2 cellular contexts compared by ENCODE assay signal in genomic region chr1:207454046-207454964, GRCh38.
TF ChIP-seq lines count a peak whose summit lies in the region.

Gene CR2, plus strand, starts transcription at chr1:207454328. Its CDS starts 91 bp downstream, at chr1:207454419.

TF ChIP-seq in Ishikawa, 13 proteins besides CTCF, POLR2A, EP300 and RAD21 (continued from another document):
- TF ChIP-seq, protein P1, sequence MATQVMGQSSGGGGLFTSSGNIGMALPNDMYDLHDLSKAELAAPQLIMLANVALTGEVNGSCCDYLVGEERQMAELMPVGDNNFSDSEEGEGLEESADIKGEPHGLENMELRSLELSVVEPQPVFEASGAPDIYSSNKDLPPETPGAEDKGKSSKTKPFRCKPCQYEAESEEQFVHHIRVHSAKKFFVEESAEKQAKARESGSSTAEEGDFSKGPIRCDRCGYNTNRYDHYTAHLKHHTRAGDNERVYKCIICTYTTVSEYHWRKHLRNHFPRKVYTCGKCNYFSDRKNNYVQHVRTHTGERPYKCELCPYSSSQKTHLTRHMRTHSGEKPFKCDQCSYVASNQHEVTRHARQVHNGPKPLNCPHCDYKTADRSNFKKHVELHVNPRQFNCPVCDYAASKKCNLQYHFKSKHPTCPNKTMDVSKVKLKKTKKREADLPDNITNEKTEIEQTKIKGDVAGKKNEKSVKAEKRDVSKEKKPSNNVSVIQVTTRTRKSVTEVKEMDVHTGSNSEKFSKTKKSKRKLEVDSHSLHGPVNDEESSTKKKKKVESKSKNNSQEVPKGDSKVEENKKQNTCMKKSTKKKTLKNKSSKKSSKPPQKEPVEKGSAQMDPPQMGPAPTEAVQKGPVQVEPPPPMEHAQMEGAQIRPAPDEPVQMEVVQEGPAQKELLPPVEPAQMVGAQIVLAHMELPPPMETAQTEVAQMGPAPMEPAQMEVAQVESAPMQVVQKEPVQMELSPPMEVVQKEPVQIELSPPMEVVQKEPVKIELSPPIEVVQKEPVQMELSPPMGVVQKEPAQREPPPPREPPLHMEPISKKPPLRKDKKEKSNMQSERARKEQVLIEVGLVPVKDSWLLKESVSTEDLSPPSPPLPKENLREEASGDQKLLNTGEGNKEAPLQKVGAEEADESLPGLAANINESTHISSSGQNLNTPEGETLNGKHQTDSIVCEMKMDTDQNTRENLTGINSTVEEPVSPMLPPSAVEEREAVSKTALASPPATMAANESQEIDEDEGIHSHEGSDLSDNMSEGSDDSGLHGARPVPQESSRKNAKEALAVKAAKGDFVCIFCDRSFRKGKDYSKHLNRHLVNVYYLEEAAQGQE (IDR thresholded peaks at IDR 0.05; ENCODE audit: low read depth) = no peak
- TF ChIP-seq NFIC (IDR thresholded peaks at IDR 0.05) = peak; percentile 17
- TF ChIP-seq ZBTB7A (IDR thresholded peaks at IDR 0.05; ENCODE audit: low read depth) = peak; percentile 92
- peak; percentile 94 for TF ChIP-seq MAX (IDR thresholded peaks at IDR 0.05)
- peak; percentile 55 for TF ChIP-seq TCF12 (IDR thresholded peaks at IDR 0.05; ENCODE audit: low read depth)

TF ChIP-seq in H1, 55 proteins besides CTCF, POLR2A, EP300 and RAD21 (continued from another document):
- no peak for TF ChIP-seq SRF (IDR thresholded peaks at IDR 0.05; ENCODE audit: low read depth, low read length)
- TF ChIP-seq GTF2F1 (IDR thresholded peaks at IDR 0.05; ENCODE audit: borderline replicate concordance, low read depth, low read length) = no peak
- no peak for TF ChIP-seq SIRT6 (IDR thresholded peaks at IDR 0.05; ENCODE audit: low read length)
- TF ChIP-seq, protein P2, sequence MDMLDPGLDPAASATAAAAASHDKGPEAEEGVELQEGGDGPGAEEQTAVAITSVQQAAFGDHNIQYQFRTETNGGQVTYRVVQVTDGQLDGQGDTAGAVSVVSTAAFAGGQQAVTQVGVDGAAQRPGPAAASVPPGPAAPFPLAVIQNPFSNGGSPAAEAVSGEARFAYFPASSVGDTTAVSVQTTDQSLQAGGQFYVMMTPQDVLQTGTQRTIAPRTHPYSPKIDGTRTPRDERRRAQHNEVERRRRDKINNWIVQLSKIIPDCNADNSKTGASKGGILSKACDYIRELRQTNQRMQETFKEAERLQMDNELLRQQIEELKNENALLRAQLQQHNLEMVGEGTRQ (IDR thresholded peaks at IDR 0.05; ENCODE audit: low read length) = 0 out of 2 replicates have a peak, but pooled peaks have one; percentile 19
- peak; percentile 83 for TF ChIP-seq TCF12 (IDR thresholded peaks at IDR 0.05; ENCODE audit: low read depth, low read length)
- TF ChIP-seq JUND (IDR thresholded peaks at IDR 0.05; ENCODE audit: low read length) = no peak
- no peak for TF ChIP-seq JUN (IDR thresholded peaks at IDR 0.05; ENCODE audit: low read depth, low read length)
- TF ChIP-seq RNF2 (IDR thresholded peaks at IDR 0.05; ENCODE audit: borderline replicate concordance, low read depth, low read length, missing control alignments, poor library complexity, severe bottlenecking) = no peak
- no peak for TF ChIP-seq CBX5 (IDR thresholded peaks at IDR 0.05; ENCODE audit: low read depth, low read length)
- no peak for TF ChIP-seq FOSL1 (IDR thresholded peaks at IDR 0.05; ENCODE audit: insufficient read depth, low read depth, low read length)
- TF ChIP-seq SAP30 (IDR thresholded peaks at IDR 0.05; ENCODE audit: insufficient read depth, insufficient replicate concordance, low read length) = no peak
- no peak for TF ChIP-seq KDM5A (IDR thresholded peaks at IDR 0.05; ENCODE audit: low read length)
- no peak for TF ChIP-seq CHD2 (IDR thresholded peaks at IDR 0.05; ENCODE audit: low read length)
- no peak for TF ChIP-seq MAFK (IDR thresholded peaks at IDR 0.05; ENCODE audit: low read depth, low read length)
- TF ChIP-seq SUZ12 (IDR thresholded peaks at IDR 0.05; ENCODE audit: low read length) = no peak
- TF ChIP-seq MAX (IDR thresholded peaks at IDR 0.05) = peak; percentile 98
- no peak for TF ChIP-seq BRCA1 (IDR thresholded peaks at IDR 0.05; ENCODE audit: low read depth, low read length)
- no peak for TF ChIP-seq BCL11A (IDR thresholded peaks at IDR 0.05; ENCODE audit: low read depth in 2 of 2, low read length in 2 of 2)
- TF ChIP-seq, protein P3, sequence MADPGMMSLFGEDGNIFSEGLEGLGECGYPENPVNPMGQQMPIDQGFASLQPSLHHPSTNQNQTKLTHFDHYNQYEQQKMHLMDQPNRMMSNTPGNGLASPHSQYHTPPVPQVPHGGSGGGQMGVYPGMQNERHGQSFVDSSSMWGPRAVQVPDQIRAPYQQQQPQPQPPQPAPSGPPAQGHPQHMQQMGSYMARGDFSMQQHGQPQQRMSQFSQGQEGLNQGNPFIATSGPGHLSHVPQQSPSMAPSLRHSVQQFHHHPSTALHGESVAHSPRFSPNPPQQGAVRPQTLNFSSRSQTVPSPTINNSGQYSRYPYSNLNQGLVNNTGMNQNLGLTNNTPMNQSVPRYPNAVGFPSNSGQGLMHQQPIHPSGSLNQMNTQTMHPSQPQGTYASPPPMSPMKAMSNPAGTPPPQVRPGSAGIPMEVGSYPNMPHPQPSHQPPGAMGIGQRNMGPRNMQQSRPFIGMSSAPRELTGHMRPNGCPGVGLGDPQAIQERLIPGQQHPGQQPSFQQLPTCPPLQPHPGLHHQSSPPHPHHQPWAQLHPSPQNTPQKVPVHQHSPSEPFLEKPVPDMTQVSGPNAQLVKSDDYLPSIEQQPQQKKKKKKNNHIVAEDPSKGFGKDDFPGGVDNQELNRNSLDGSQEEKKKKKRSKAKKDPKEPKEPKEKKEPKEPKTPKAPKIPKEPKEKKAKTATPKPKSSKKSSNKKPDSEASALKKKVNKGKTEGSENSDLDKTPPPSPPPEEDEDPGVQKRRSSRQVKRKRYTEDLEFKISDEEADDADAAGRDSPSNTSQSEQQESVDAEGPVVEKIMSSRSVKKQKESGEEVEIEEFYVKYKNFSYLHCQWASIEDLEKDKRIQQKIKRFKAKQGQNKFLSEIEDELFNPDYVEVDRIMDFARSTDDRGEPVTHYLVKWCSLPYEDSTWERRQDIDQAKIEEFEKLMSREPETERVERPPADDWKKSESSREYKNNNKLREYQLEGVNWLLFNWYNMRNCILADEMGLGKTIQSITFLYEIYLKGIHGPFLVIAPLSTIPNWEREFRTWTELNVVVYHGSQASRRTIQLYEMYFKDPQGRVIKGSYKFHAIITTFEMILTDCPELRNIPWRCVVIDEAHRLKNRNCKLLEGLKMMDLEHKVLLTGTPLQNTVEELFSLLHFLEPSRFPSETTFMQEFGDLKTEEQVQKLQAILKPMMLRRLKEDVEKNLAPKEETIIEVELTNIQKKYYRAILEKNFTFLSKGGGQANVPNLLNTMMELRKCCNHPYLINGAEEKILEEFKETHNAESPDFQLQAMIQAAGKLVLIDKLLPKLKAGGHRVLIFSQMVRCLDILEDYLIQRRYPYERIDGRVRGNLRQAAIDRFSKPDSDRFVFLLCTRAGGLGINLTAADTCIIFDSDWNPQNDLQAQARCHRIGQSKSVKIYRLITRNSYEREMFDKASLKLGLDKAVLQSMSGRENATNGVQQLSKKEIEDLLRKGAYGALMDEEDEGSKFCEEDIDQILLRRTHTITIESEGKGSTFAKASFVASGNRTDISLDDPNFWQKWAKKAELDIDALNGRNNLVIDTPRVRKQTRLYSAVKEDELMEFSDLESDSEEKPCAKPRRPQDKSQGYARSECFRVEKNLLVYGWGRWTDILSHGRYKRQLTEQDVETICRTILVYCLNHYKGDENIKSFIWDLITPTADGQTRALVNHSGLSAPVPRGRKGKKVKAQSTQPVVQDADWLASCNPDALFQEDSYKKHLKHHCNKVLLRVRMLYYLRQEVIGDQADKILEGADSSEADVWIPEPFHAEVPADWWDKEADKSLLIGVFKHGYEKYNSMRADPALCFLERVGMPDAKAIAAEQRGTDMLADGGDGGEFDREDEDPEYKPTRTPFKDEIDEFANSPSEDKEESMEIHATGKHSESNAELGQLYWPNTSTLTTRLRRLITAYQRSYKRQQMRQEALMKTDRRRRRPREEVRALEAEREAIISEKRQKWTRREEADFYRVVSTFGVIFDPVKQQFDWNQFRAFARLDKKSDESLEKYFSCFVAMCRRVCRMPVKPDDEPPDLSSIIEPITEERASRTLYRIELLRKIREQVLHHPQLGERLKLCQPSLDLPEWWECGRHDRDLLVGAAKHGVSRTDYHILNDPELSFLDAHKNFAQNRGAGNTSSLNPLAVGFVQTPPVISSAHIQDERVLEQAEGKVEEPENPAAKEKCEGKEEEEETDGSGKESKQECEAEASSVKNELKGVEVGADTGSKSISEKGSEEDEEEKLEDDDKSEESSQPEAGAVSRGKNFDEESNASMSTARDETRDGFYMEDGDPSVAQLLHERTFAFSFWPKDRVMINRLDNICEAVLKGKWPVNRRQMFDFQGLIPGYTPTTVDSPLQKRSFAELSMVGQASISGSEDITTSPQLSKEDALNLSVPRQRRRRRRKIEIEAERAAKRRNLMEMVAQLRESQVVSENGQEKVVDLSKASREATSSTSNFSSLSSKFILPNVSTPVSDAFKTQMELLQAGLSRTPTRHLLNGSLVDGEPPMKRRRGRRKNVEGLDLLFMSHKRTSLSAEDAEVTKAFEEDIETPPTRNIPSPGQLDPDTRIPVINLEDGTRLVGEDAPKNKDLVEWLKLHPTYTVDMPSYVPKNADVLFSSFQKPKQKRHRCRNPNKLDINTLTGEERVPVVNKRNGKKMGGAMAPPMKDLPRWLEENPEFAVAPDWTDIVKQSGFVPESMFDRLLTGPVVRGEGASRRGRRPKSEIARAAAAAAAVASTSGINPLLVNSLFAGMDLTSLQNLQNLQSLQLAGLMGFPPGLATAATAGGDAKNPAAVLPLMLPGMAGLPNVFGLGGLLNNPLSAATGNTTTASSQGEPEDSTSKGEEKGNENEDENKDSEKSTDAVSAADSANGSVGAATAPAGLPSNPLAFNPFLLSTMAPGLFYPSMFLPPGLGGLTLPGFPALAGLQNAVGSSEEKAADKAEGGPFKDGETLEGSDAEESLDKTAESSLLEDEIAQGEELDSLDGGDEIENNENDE (IDR thresholded peaks at IDR 0.05; ENCODE audit: insufficient replicate concordance, low read length) = no peak
- no peak for TF ChIP-seq BACH1 (IDR thresholded peaks at IDR 0.05; ENCODE audit: low read length)
- no peak for TF ChIP-seq SP4 (IDR thresholded peaks at IDR 0.05; ENCODE audit: low read length)
- TF ChIP-seq YY1 (IDR thresholded peaks at IDR 0.05; ENCODE audit: low read depth, low read length) = no peak
- peak; percentile 65; the same call in 1 of the 2 replicates for TF ChIP-seq RBBP5 (IDR thresholded peaks at IDR 0.05; ENCODE audit: borderline replicate concordance, low read depth, low read length)
- TF ChIP-seq HDAC6 (IDR thresholded peaks at IDR 0.05; ENCODE audit: low read depth, low read length) = no peak
- TF ChIP-seq, protein P4, sequence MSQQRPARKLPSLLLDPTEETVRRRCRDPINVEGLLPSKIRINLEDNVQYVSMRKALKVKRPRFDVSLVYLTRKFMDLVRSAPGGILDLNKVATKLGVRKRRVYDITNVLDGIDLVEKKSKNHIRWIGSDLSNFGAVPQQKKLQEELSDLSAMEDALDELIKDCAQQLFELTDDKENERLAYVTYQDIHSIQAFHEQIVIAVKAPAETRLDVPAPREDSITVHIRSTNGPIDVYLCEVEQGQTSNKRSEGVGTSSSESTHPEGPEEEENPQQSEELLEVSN (IDR thresholded peaks at IDR 0.05) = peak; percentile 96
- TF ChIP-seq CBX8 (IDR thresholded peaks at IDR 0.05; ENCODE audit: borderline replicate concordance, low read depth, low read length) = no peak
- peak; percentile 51 for TF ChIP-seq EZH2 (IDR thresholded peaks at IDR 0.05; ENCODE audit: low read depth, low read length, severe bottlenecking)
- no peak for TF ChIP-seq NRF1 (IDR thresholded peaks at IDR 0.05; ENCODE audit: low read depth, low read length)
- TF ChIP-seq RXRA (IDR thresholded peaks at IDR 0.05; ENCODE audit: insufficient read depth, low read depth, low read length) = no peak
- TF ChIP-seq RFX5 (IDR thresholded peaks at IDR 0.05; ENCODE audit: borderline replicate concordance, low read depth, low read length) = no peak
- TF ChIP-seq CREB1 (IDR thresholded peaks at IDR 0.05) = peak; percentile 65
- peak in 1 of 2 experiments; percentile 82; a peak in 1 of 4 replicates for TF ChIP-seq HDAC2 (IDR thresholded peaks at IDR 0.05; ENCODE audit: borderline replicate concordance in 1 of 2, low read depth in 2 of 2, low read length in 2 of 2)
- peak; percentile 69; the same call in 1 of the 2 replicates for TF ChIP-seq POLR2AphosphoS5 (IDR thresholded peaks at IDR 0.05; ENCODE audit: low read depth, low read length)
- peak; percentile 57; the same call in 1 of the 2 replicates for TF ChIP-seq TBP (IDR thresholded peaks at IDR 0.05; ENCODE audit: low read depth, low read length)
- peak; percentile 64 for TF ChIP-seq TAF1 (IDR thresholded peaks at IDR 0.05; ENCODE audit: low read depth, low read length)
- TF ChIP-seq, protein P5, sequence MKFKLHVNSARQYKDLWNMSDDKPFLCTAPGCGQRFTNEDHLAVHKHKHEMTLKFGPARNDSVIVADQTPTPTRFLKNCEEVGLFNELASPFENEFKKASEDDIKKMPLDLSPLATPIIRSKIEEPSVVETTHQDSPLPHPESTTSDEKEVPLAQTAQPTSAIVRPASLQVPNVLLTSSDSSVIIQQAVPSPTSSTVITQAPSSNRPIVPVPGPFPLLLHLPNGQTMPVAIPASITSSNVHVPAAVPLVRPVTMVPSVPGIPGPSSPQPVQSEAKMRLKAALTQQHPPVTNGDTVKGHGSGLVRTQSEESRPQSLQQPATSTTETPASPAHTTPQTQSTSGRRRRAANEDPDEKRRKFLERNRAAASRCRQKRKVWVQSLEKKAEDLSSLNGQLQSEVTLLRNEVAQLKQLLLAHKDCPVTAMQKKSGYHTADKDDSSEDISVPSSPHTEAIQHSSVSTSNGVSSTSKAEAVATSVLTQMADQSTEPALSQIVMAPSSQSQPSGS (IDR thresholded peaks at IDR 0.05; ENCODE audit: low read length) = no peak
- 0 out of 4 replicates have a peak, but pooled peaks of 1 of the 2 experiments have one; percentile 54 for TF ChIP-seq SIN3A (conservative IDR thresholded peaks at IDR 0.05 in 1 of 2, IDR thresholded peaks at IDR 0.05 in 1 of 2; ENCODE audit: low read depth in 1 of 2, low read length in 2 of 2)
- no peak for TF ChIP-seq TEAD4 (IDR thresholded peaks at IDR 0.05; ENCODE audit: low read depth, low read length)
- no peak for TF ChIP-seq CHD1 (IDR thresholded peaks at IDR 0.05; ENCODE audit: low read depth, low read length)
- no peak for TF ChIP-seq CEBPB (IDR thresholded peaks at IDR 0.05; ENCODE audit: low read depth, low read length)
- no peak for TF ChIP-seq POU5F1 (IDR thresholded peaks at IDR 0.05; ENCODE audit: low read depth, low read length)
- TF ChIP-seq, protein P6, sequence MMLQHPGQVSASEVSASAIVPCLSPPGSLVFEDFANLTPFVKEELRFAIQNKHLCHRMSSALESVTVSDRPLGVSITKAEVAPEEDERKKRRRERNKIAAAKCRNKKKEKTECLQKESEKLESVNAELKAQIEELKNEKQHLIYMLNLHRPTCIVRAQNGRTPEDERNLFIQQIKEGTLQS (IDR thresholded peaks at IDR 0.05; ENCODE audit: insufficient read depth, low read depth, low read length) = no peak
- no peak for TF ChIP-seq GABPA (IDR thresholded peaks at IDR 0.05; ENCODE audit: borderline replicate concordance, insufficient read depth, low read length)
- TF ChIP-seq SP1 (IDR thresholded peaks at IDR 0.05; ENCODE audit: low read depth, low read length) = no peak
- TF ChIP-seq SP2 (IDR thresholded peaks at IDR 0.05; ENCODE audit: low read length) = no peak
